ENCODE assay signal across 22 cellular contexts in genomic region chr18:58207520-58208152, GRCh38.
DNase-seq lines count a peak whose midpoint lies in the region; ATAC-seq and TF ChIP-seq lines count a peak whose summit lies in the region.
"Had no signal": no experiment of that assay in that cellular context is flagged by ENCODE, and none has a peak within 500 bp of the region (broad histone marks: within the 10 kb centered on the region; RNA-seq: fewer than 3 reads in every experiment).

No MANE protein-coding gene starts in this region.

- ATAC-seq in heart left ventricle (peak in 3 of 4 donors; percentile 34 to 47 (median 35)), GM21526 (IDR thresholded peaks at IDR 0.05; ENCODE audit: low FRiP score, unreplicated experiment) (no peak), HG02610 (IDR thresholded peaks at IDR 0.05; ENCODE audit: unreplicated experiment) (no peak)

- 68 to 87% (median 77%) methylated on average over 5 of the region's 5 CpGs for whole genome bisulfite sequencing in heart left ventricle, 4 donors

- H3K4me1 Mint-ChIP-seq in brain, result peaks cover 59% of the 10 kb centered on the region
- peaks cover 29% of the 10 kb centered on the region for H3K4me1 Mint-ChIP-seq in progenitor cell of endocrine pancreas (ENCODE audit: low read depth)
- H3K4me1 Mint-ChIP-seq in endothelial cell (ENCODE audit: unreplicated experiment), result peaks cover 25% of the 10 kb centered on the region
- H3K4me1 Mint-ChIP-seq: activated CD4-positive, alpha-beta T cell treated with anti-CD3 and anti-CD28 coated beads, Interleukin-2, amount 10 ng/mL, durations not matched to agents 24 days and 14 days had no signal

- H3K27me3 Mint-ChIP-seq in brain, result no peaks in the 10 kb centered on the region
- H3K27me3 Mint-ChIP-seq in progenitor cell of endocrine pancreas, result no peaks in the 10 kb centered on the region
- no peaks in the 10 kb centered on the region for H3K27me3 Mint-ChIP-seq in endothelial cell (ENCODE audit: unreplicated experiment)

- H3K27ac ChIP-seq in heart left ventricle (peak overlapping the region in 7 of 12 donors; percentile 0 to 70 (median 53)), uterus (peak overlapping the region; percentile 58 to 81)
- H3K27ac ChIP-seq: KMS-11, thoracic aorta had no signal

- peaks cover 0 to 8% (median 0%) of the 10 kb centered on the region in 9 donors for H3K27me3 ChIP-seq in heart left ventricle
- H3K27me3 ChIP-seq in uterus, result no peaks in the 10 kb centered on the region

- TF ChIP-seq POLR2A in heart left ventricle (IDR thresholded peaks at IDR 0.05) (no peak), uterus (IDR thresholded peaks at IDR 0.05) (no peak)

- peak overlapping the region in 3 of 5 experiments; percentile 38 to 80 (median 66) for H3K27ac Mint-ChIP-seq in brain
- H3K27ac Mint-ChIP-seq in progenitor cell of endocrine pancreas, result peak overlapping the region; percentile 57
- no peak overlapping the region for H3K27ac Mint-ChIP-seq in endothelial cell (ENCODE audit: unreplicated experiment)
- H3K27ac Mint-ChIP-seq: activated CD4-positive, alpha-beta T cell treated with anti-CD3 and anti-CD28 coated beads, Interleukin-2, amount 10 ng/mL, durations not matched to agents 24 days and 14 days; activated naive CD4-positive, alpha-beta T cell treated with anti-CD3 and anti-CD28 coated beads, Interleukin-2, amount 10 ng/mL, durations not matched to agents 7 days and 5 days had no signal

- H3K4me1 ChIP-seq in heart left ventricle (peaks cover 0 to 26% (median 12%) of the 10 kb centered on the region in 12 donors), uterus (peaks cover 0 to 4% of the 10 kb centered on the region in 2 donors)

- no peaks in the 10 kb centered on the region for H3K9me3 Mint-ChIP-seq in brain
- no peaks in the 10 kb centered on the region for H3K9me3 Mint-ChIP-seq in progenitor cell of endocrine pancreas (ENCODE audit: low read depth)
- H3K9me3 Mint-ChIP-seq in endothelial cell (ENCODE audit: unreplicated experiment), result no peaks in the 10 kb centered on the region
- H3K9me3 Mint-ChIP-seq: activated CD4-positive, alpha-beta T cell treated with anti-CD3 and anti-CD28 coated beads, Interleukin-2, amount 10 ng/mL, durations not matched to agents 24 days and 14 days; activated naive CD4-positive, alpha-beta T cell treated with anti-CD3 and anti-CD28 coated beads, Interleukin-2, amount 10 ng/mL, durations not matched to agents 7 days and 5 days had no signal

- no peaks in the 10 kb centered on the region for H3K36me3 ChIP-seq in heart left ventricle
- no peaks in the 10 kb centered on the region for H3K36me3 ChIP-seq in uterus
- H3K36me3 ChIP-seq: thoracic aorta had no signal

- H3K9me3 ChIP-seq in heart left ventricle, result no peaks in the 10 kb centered on the region
- no peaks in the 10 kb centered on the region for H3K9me3 ChIP-seq in uterus
- H3K9me3 ChIP-seq: thoracic aorta had no signal

- no peak overlapping the region for H3K4me3 ChIP-seq in heart left ventricle
- no peak overlapping the region for H3K4me3 ChIP-seq in uterus
- H3K4me3 ChIP-seq: thoracic aorta had no signal

- TF ChIP-seq CTCF in heart left ventricle (IDR thresholded peaks at IDR 0.05), result no peak
- no peak for TF ChIP-seq CTCF in brain (conservative IDR thresholded peaks at IDR 0.05)
- no peak for TF ChIP-seq CTCF in progenitor cell of endocrine pancreas (IDR thresholded peaks at IDR 0.05; ENCODE audit: unreplicated experiment)
- TF ChIP-seq CTCF in uterus (IDR thresholded peaks at IDR 0.05), result no peak
- no peak for TF ChIP-seq CTCF in endothelial cell (IDR thresholded peaks at IDR 0.05; ENCODE audit: unreplicated experiment)

- H3K36me3 Mint-ChIP-seq in brain (peaks cover 4% of the 10 kb centered on the region), progenitor cell of endocrine pancreas (ENCODE audit: insufficient read depth) (peaks cover 3% of the 10 kb centered on the region), endothelial cell (ENCODE audit: low read depth, unreplicated experiment) (no peaks in the 10 kb centered on the region)
- H3K36me3 Mint-ChIP-seq: activated naive CD4-positive, alpha-beta T cell treated with anti-CD3 and anti-CD28 coated beads, Interleukin-2, amount 10 ng/mL, durations not matched to agents 7 days and 5 days had no signal

- no peak overlapping the region for H3K4me3 Mint-ChIP-seq in brain
- H3K4me3 Mint-ChIP-seq in progenitor cell of endocrine pancreas (ENCODE audit: low read depth), result no peak overlapping the region
- no peak overlapping the region for H3K4me3 Mint-ChIP-seq in endothelial cell (ENCODE audit: unreplicated experiment)
- H3K4me3 Mint-ChIP-seq: activated CD4-positive, alpha-beta T cell treated with anti-CD3 and anti-CD28 coated beads, Interleukin-2, amount 10 ng/mL, durations not matched to agents 24 days and 14 days; activated naive CD4-positive, alpha-beta T cell treated with anti-CD3 and anti-CD28 coated beads, Interleukin-2, amount 10 ng/mL, durations not matched to agents 7 days and 5 days had no signal

- intact Hi-C loops in heart left ventricle (cut with DNase I) (no loop called here), cardiac septum (cut with DNase I) (no loop called here), uterus (cut with DNase I; ENCODE audit: low total_unique reads) (no loop called here)

- DNase-seq in heart left ventricle, result no peak
- no peak for DNase-seq in cardiac septum (ENCODE audit: low spot score)
- no peak for DNase-seq in progenitor cell of endocrine pancreas (ENCODE audit: low spot score, unreplicated experiment)
- DNase-seq in uterus, result no peak
- no peak for DNase-seq in endothelial cell (ENCODE audit: low spot score)
- DNase-seq: activated CD4-positive, alpha-beta T cell treated with anti-CD3 and anti-CD28 coated beads, Interleukin-2, amount 10 ng/mL, durations not matched to agents 24 days and 14 days; activated naive CD4-positive, alpha-beta T cell treated with anti-CD3 and anti-CD28 coated beads, Interleukin-2, amount 10 ng/mL, durations not matched to agents 7 days and 5 days; activated T-cell treated with anti-CD3 and anti-CD28 coated beads, Interleukin-2, amount 50 U/mL, for 48 hours; amniotic stem cell; cortex of kidney; mesendoderm; NCI-H146; NCI-H510A; stimulated activated CD4-positive, alpha-beta T cell treated with anti-CD3 and anti-CD28 coated beads, Interleukin-12 subunit alpha, Interleukin-12 subunit beta, amount 100 ng/mL, for 4 hours; stimulated activated CD4-positive, alpha-beta T cell treated with anti-CD3 and anti-CD28 coated beads, Interleukin-4, amount 100 ng/mL, for 24 hours; stimulated activated naive CD4-positive, alpha-beta T cell; T-helper 2 cell had no signal

Comparison
In these comparisons a context has a peak if more than half of its experiments do, and no peak if none do; other contexts are left out.
1. ATAC-seq: peak in heart left ventricle (3 of 4); none in GM21526 (single experiment) and HG02610 (single experiment).